1 cellular context compared by ENCODE assay signal in genomic region chr11:61769169-61769920, GRCh38.
TF ChIP-seq lines count a peak whose summit lies in the region.

No MANE protein-coding gene starts in this region.

TF ChIP-seq in HepG2, 621 proteins besides CTCF, POLR2A, EP300 and RAD21 (continued from another document and continues in another):
- TF ChIP-seq NKX3-1 (CRISPR knock-in tag; IDR thresholded peaks at IDR 0.05) (no peak), PATZ1 (CRISPR knock-in tag; IDR thresholded peaks at IDR 0.05) (peak; percentile 99), ZNF660 (CRISPR knock-in tag; IDR thresholded peaks at IDR 0.05; ENCODE audit: borderline replicate concordance, low read depth) (no peak), TBL1XR1 (IDR thresholded peaks at IDR 0.05; ENCODE audit: borderline replicate concordance, low read length, partially characterized antibody) (no peak), ZNF614 (CRISPR knock-in tag; IDR thresholded peaks at IDR 0.05; ENCODE audit: borderline replicate concordance) (0 out of 2 replicates have a peak, but pooled peaks have one; percentile 57), PBX2 (CRISPR knock-in tag; IDR thresholded peaks at IDR 0.05) (no peak), ZFP90 (CRISPR knock-in tag; IDR thresholded peaks at IDR 0.05; ENCODE audit: borderline replicate concordance) (0 out of 2 replicates have a peak, but pooled peaks have one; percentile 70), NR0B2 (CRISPR knock-in tag; IDR thresholded peaks at IDR 0.05) (no peak), CHCHD3 (CRISPR knock-in tag; IDR thresholded peaks at IDR 0.05) (0 out of 2 replicates have a peak, but pooled peaks have one; percentile 55), ZNF326 (CRISPR knock-in tag; IDR thresholded peaks at IDR 0.05; ENCODE audit: borderline replicate concordance) (no peak), ZC3H13 (CRISPR knock-in tag; IDR thresholded peaks at IDR 0.05) (no peak), KMT2A (CRISPR knock-in tag; IDR thresholded peaks at IDR 0.05) (peak; percentile 33; the same call in 1 of the 2 replicates), HES4 (CRISPR knock-in tag; IDR thresholded peaks at IDR 0.05; ENCODE audit: borderline replicate concordance) (no peak), ZXDC (CRISPR knock-in tag; IDR thresholded peaks at IDR 0.05) (no peak), HBP1 (CRISPR knock-in tag; IDR thresholded peaks at IDR 0.05; ENCODE audit: low read depth) (peak; percentile 53; the same call in 1 of the 2 replicates), ZNF576 (CRISPR knock-in tag; IDR thresholded peaks at IDR 0.05) (0 out of 2 replicates have a peak, but pooled peaks have one; percentile 37), MLXIP (CRISPR knock-in tag; IDR thresholded peaks at IDR 0.05; ENCODE audit: borderline replicate concordance) (no peak), ZMYM2 (CRISPR knock-in tag; IDR thresholded peaks at IDR 0.05) (no peak), NFIC (IDR thresholded peaks at IDR 0.05; ENCODE audit: low read length) (no peak), NR2C2 (CRISPR knock-in tag; IDR thresholded peaks at IDR 0.05; ENCODE audit: borderline replicate concordance) (peak; percentile 32; the same call in 1 of the 2 replicates), ZBTB44 (CRISPR knock-in tag; IDR thresholded peaks at IDR 0.05) (0 out of 2 replicates have a peak, but pooled peaks have one; percentile 49), ZNF558 (CRISPR knock-in tag; IDR thresholded peaks at IDR 0.05; ENCODE audit: borderline replicate concordance) (0 out of 2 replicates have a peak, but pooled peaks have one; percentile 20), ZNF768 (CRISPR knock-in tag; IDR thresholded peaks at IDR 0.05) (peak; percentile 36; the same call in 1 of the 2 replicates), THAP7 (CRISPR knock-in tag; IDR thresholded peaks at IDR 0.05) (0 out of 2 replicates have a peak, but pooled peaks have one; percentile 47), RXRA (CRISPR knock-in tag; IDR thresholded peaks at IDR 0.05) (peak; percentile 95), ZBTB7B (CRISPR knock-in tag; IDR thresholded peaks at IDR 0.05) (peak; percentile 99), FOXP4 (CRISPR knock-in tag; IDR thresholded peaks at IDR 0.05) (peak; percentile 70; the same call in 1 of the 2 replicates), FOSL2 (CRISPR knock-in tag; IDR thresholded peaks at IDR 0.05) (peak; percentile 39; the same call in 1 of the 2 replicates), THRA (CRISPR knock-in tag; IDR thresholded peaks at IDR 0.05; ENCODE audit: borderline replicate concordance) (peak; percentile 81; the same call in 1 of the 2 replicates), ELK4 (CRISPR knock-in tag; IDR thresholded peaks at IDR 0.05; ENCODE audit: borderline replicate concordance) (no peak), SAFB2 (CRISPR knock-in tag; IDR thresholded peaks at IDR 0.05; ENCODE audit: borderline replicate concordance, low read depth) (no peak), ZNF784 (CRISPR knock-in tag; IDR thresholded peaks at IDR 0.05; ENCODE audit: borderline replicate concordance) (peak; percentile 58; the same call in 1 of the 2 replicates), TEAD3 (CRISPR knock-in tag; optimal IDR thresholded peaks at IDR 0.05; ENCODE audit: borderline replicate concordance) (peak; percentile 99), NBN (conservative IDR thresholded peaks at IDR 0.05) (no peak)
